ENCODE assay signal across 22 cellular contexts in the genomic region with DNA sequence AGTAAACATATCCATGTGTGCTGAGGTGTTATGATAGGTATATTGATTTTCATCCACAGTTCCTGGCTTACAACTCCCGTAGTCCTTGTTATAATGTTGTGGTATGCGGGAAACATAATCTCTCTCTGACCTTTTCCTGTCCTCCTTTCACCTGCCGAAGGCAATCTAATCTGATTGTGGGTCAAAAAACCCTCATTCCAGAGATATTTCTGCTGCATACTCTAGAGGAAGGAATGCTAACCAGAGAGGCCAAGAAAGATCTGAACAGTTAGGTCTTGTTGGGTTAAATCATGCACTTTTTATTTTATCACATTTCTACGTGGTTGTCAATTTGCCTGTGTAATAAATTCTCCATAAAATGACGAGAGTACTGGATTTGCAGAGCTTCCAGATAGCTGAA.
"Had no signal": no experiment of that assay in that cellular context is flagged by ENCODE, and none has a peak within 500 bp of the region (broad histone marks: within the 10 kb centered on the region; RNA-seq: fewer than 3 reads in every experiment).

No MANE protein-coding gene starts in this region.

- H3K4me1 ChIP-seq: esophagus muscularis mucosa, foreskin keratinocyte, heart right ventricle, left ventricle myocardium inferior, sigmoid colon had no signal

- H3K27me3 ChIP-seq: esophagus muscularis mucosa, foreskin keratinocyte, neutrophil, sigmoid colon, stomach, thyroid gland had no signal

- H3K9me3 ChIP-seq: left ventricle myocardium inferior, neutrophil, sigmoid colon, stomach, thyroid gland had no signal

- DNase-seq: activated B cell treated with CpG ODN at 0.5 μM for 24 hours; activated naive CD4-positive, alpha-beta T cell; activated T-cell treated with anti-CD3 and anti-CD28 coated beads for 4 hours; activated T-cell treated with anti-CD3 and anti-CD28 coated beads, Interleukin-2, amount 50 U/mL, for 72 hours; anterior cingulate cortex; caudate nucleus; foreskin keratinocyte; heart right ventricle; left ventricle myocardium inferior; naive B cell; nephron progenitor cell; sigmoid colon; stimulated activated CD4-positive, alpha-beta T cell treated with anti-CD3 and anti-CD28 coated beads, Interleukin-15, amount 100 ng/mL, for 24 hours; stimulated activated CD4-positive, alpha-beta T cell treated with anti-CD3 and anti-CD28 coated beads, Interleukin-2, amount 100 ng/mL, for 24 hours; stimulated activated naive B cell treated with anti-CD40 and anti-IgM and Interleukin-4, amounts not matched to agents 10 μg/mL and 1 μg/mL and 100 μg/mL, for 72 hours; stomach; T-helper 1 cell; thyroid gland had no signal

- ATAC-seq: activated naive CD4-positive, alpha-beta T cell treated with anti-CD3 and anti-CD28 coated beads, Interleukin-2, amount 50 U/mL, for 72 hours; activated T-cell treated with anti-CD3 and anti-CD28 coated beads, Interleukin-2, amount 50 U/mL, for 72 hours; foreskin keratinocyte; heart right ventricle; stimulated activated naive B cell treated with anti-CD40 and anti-IgM and Interleukin-4, amounts not matched to agents 10 μg/mL and 1 μg/mL and 100 μg/mL, for 72 hours had no signal

- H3K4me3 ChIP-seq: esophagus muscularis mucosa, heart right ventricle, left ventricle myocardium inferior, lung, sigmoid colon, stomach, thyroid gland had no signal

- H3K27ac ChIP-seq: esophagus muscularis mucosa, foreskin keratinocyte, heart right ventricle, left ventricle myocardium inferior, neutrophil, sigmoid colon, stomach had no signal

- H3K36me3 ChIP-seq: esophagus muscularis mucosa, heart right ventricle, left ventricle myocardium inferior, neutrophil, sigmoid colon, stomach, thyroid gland had no signal
